ENCODE assay signal across 18 cellular contexts in the genomic region with DNA sequence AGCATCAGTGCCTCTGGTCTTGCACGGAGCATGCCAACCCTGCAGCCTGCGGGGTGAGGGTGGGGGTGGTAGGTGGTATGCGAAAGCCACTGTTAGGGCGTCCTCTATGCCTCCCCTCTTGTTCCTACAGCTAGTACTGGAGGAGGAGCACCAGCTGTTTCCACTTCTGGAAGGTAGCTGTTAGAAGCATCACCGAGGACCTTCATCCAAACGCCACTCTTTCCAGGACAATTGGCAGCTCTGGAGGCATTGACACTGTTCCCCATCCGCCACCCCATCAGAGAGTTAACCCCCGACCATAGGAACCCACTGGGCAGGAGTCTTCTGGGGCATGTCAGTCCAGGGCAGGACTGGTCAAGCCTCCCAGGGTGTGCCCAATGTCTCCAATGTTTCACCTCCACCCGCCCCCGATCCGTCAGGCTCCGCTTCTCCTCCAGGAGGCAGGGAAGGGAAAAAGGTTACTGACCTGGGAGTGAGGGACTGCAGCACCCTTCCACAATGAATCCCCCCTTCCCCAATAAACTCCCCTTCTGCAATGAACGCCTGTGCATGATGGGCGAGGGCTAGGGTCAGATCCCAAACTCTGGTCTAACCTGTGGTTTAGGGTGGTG. TPM values are rescaled to one million over a fixed set of nuclear protein-coding genes. Genes with fewer than 3 reads are reported as not detected.
DNase-seq lines count a peak whose midpoint lies in the region; ATAC-seq and TF ChIP-seq lines count a peak whose summit lies in the region.
"Had no signal": no experiment of that assay in that cellular context is flagged by ENCODE, and none has a peak within 500 bp of the region (broad histone marks: within the 10 kb centered on the region; RNA-seq: fewer than 3 reads in every experiment).

No MANE protein-coding gene starts in this region.

- peak overlapping the region; percentile 20 to 82 (median 74) for H3K4me3 Mint-ChIP-seq in IgD-negative memory B cell
- peak overlapping the region; percentile 51 for H3K4me3 Mint-ChIP-seq in endodermal cell

- H3K27me3 ChIP-seq in endodermal cell (ENCODE audit: control insufficient read depth, insufficient read depth, low read length, poor library complexity, severe bottlenecking) = peaks cover 91% of the 10 kb centered on the region
- peaks cover 92% of the 10 kb centered on the region for H3K27me3 ChIP-seq in neural cell (ENCODE audit: insufficient read depth, low read depth, low read length)

- H3K27ac ChIP-seq in endodermal cell (ENCODE audit: low read depth, low read length) (no peak overlapping the region), neural cell (ENCODE audit: low read length) (no peak overlapping the region)
- H3K27ac ChIP-seq: 22Rv1, cardiac muscle cell, PC-9 had no signal

- H3K9me3 ChIP-seq in endodermal cell (ENCODE audit: control insufficient read depth, low read length) = no peaks in the 10 kb centered on the region
- H3K9me3 ChIP-seq in neural cell (ENCODE audit: low read length) = no peaks in the 10 kb centered on the region

- no peaks in the 10 kb centered on the region for H4K20me1 ChIP-seq in neural cell (ENCODE audit: insufficient read depth)

- no peaks in the 10 kb centered on the region for H3K9me2 ChIP-seq in neural cell (ENCODE audit: insufficient read depth, low read length)

- TF ChIP-seq CTCF in endodermal cell (conservative IDR thresholded peaks at IDR 0.05) (no peak), neural cell (IDR thresholded peaks at IDR 0.05; ENCODE audit: poor library complexity, severe bottlenecking) (peak; percentile 7)

- DNase-seq in DMS53 (lab: John Stamatoyannopoulos, UW) (peak; percentile 26), DMS53 treated with DMSO at 0.1 percent for 48 hours (lab: John Stamatoyannopoulos, UW; ENCODE audit: unreplicated experiment) (no peak), endodermal cell (no peak), NCI-H128 (lab: John Stamatoyannopoulos, UW; ENCODE audit: unreplicated experiment) (no peak), retina (no peak)
- DNase-seq: activated naive CD4-positive, alpha-beta T cell treated with anti-CD3 and anti-CD28 coated beads, Interleukin-2, amount 50 U/mL, for 16 hours; EL; HCEC 1CT; PC-9 had no signal

- H3K9ac ChIP-seq in endodermal cell (ENCODE audit: extremely low read depth, low read length, poor library complexity, severe bottlenecking) = no peak overlapping the region
- no peak overlapping the region for H3K9ac ChIP-seq in neural cell (ENCODE audit: low read length)

- no peak for ATAC-seq in HG03521 (IDR thresholded peaks at IDR 0.05; ENCODE audit: unreplicated experiment)

- H2AFZ ChIP-seq in neural cell (ENCODE audit: low read depth, low read length) = no peak overlapping the region
- H2AFZ ChIP-seq: PC-9 had no signal

- H3K36me3 ChIP-seq in endodermal cell (ENCODE audit: control insufficient read depth, insufficient read depth, low read length) (no peaks in the 10 kb centered on the region), neural cell (ENCODE audit: insufficient read depth, low read length) (no peaks in the 10 kb centered on the region)
- H3K36me3 ChIP-seq: cardiac muscle cell had no signal

- H3K27me3 Mint-ChIP-seq in IgD-negative memory B cell (peaks cover 77% of the 10 kb centered on the region), endodermal cell (ENCODE audit: insufficient read depth) (peaks cover 94% of the 10 kb centered on the region)

- 13 to 17% methylated on average over 5 to 10 of the region's 14 CpGs for WGBS in endodermal cell (ENCODE audit: insufficient coverage in 1 of 2, insufficient read length in 1 of 2), 2 experiments

- no peak overlapping the region for H3K4me2 ChIP-seq in neural cell (ENCODE audit: low read length)
- H3K4me2 ChIP-seq: PC-9 had no signal

- peaks cover 20 to 35% (median 20%) of the 10 kb centered on the region in 3 donors for H3K4me1 Mint-ChIP-seq in IgD-negative memory B cell
- H3K4me1 Mint-ChIP-seq in endodermal cell = peaks cover 16% of the 10 kb centered on the region

- H3K36me3 Mint-ChIP-seq in IgD-negative memory B cell = no peaks in the 10 kb centered on the region
- no peaks in the 10 kb centered on the region for H3K36me3 Mint-ChIP-seq in endodermal cell (ENCODE audit: low read depth)

- H3K9me3 Mint-ChIP-seq in IgD-negative memory B cell (no peaks in the 10 kb centered on the region), endodermal cell (peaks cover 7% of the 10 kb centered on the region)

- H3K4me3 ChIP-seq in endodermal cell (ENCODE audit: low read length) (peak overlapping the region; percentile 67), neural cell (ENCODE audit: low read length) (peak overlapping the region; percentile 60)
- H3K4me3 ChIP-seq: PC-9 had no signal

- TF ChIP-seq RAD21 in neural cell (conservative IDR thresholded peaks at IDR 0.05) = no peak

- no peaks in the 10 kb centered on the region for H3K79me2 ChIP-seq in neural cell (replicated peaks; ENCODE audit: insufficient read depth, low read length)

- peak overlapping the region in 1 of 3 donors; percentile 36 for H3K27ac Mint-ChIP-seq in IgD-negative memory B cell
- no peak overlapping the region for H3K27ac Mint-ChIP-seq in endodermal cell
- H3K27ac Mint-ChIP-seq: CD14-positive monocyte had no signal

- H3F3A ChIP-seq in neural cell (ENCODE audit: insufficient read depth, low read length, poor library complexity, severe bottlenecking) = no peaks in the 10 kb centered on the region

- no peak for TF ChIP-seq EP300 in neural cell (conservative IDR thresholded peaks at IDR 0.05; ENCODE audit: poor library complexity, severe bottlenecking)

- no peaks in the 10 kb centered on the region for H3K4me1 ChIP-seq in endodermal cell (ENCODE audit: control insufficient read depth, insufficient read depth, low read length)

TF ChIP-seq in neural cell, 6 proteins besides CTCF, POLR2A, EP300 and RAD21:
- TF ChIP-seq EZH2 (IDR thresholded peaks at IDR 0.05; ENCODE audit: borderline replicate concordance, insufficient read depth, low read length, poor library complexity, severe bottlenecking) (peak; percentile 23), TAF1 (IDR thresholded peaks at IDR 0.05; ENCODE audit: low read depth) (no peak), SMC3 (conservative IDR thresholded peaks at IDR 0.05; ENCODE audit: poor library complexity) (no peak), POLR2AphosphoS5 (IDR thresholded peaks at IDR 0.05) (no peak), MXI1 (conservative IDR thresholded peaks at IDR 0.05; ENCODE audit: poor library complexity, severe bottlenecking) (no peak)
- TF ChIP-seq, protein P1, sequence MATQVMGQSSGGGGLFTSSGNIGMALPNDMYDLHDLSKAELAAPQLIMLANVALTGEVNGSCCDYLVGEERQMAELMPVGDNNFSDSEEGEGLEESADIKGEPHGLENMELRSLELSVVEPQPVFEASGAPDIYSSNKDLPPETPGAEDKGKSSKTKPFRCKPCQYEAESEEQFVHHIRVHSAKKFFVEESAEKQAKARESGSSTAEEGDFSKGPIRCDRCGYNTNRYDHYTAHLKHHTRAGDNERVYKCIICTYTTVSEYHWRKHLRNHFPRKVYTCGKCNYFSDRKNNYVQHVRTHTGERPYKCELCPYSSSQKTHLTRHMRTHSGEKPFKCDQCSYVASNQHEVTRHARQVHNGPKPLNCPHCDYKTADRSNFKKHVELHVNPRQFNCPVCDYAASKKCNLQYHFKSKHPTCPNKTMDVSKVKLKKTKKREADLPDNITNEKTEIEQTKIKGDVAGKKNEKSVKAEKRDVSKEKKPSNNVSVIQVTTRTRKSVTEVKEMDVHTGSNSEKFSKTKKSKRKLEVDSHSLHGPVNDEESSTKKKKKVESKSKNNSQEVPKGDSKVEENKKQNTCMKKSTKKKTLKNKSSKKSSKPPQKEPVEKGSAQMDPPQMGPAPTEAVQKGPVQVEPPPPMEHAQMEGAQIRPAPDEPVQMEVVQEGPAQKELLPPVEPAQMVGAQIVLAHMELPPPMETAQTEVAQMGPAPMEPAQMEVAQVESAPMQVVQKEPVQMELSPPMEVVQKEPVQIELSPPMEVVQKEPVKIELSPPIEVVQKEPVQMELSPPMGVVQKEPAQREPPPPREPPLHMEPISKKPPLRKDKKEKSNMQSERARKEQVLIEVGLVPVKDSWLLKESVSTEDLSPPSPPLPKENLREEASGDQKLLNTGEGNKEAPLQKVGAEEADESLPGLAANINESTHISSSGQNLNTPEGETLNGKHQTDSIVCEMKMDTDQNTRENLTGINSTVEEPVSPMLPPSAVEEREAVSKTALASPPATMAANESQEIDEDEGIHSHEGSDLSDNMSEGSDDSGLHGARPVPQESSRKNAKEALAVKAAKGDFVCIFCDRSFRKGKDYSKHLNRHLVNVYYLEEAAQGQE (IDR thresholded peaks at IDR 0.05; ENCODE audit: borderline replicate concordance) = no peak
TF ChIP-seq in neural cell: peak in this region for 1.

RNA-seq across cellular contexts. Expression of a gene that starts 0.5 kb away (rescaled TPM):
- not detected for polyA plus RNA-seq in IgD-negative memory B cell
- under 1 TPM; 0.11 to 0.13 TPM for total RNA-seq in endodermal cell
- polyA plus RNA-seq in endodermal cell (2013, experiment 1 of 2) = 0.11 TPM
- polyA plus RNA-seq in endodermal cell (2013, experiment 2 of 2) = 0.08 TPM
- polyA plus RNA-seq in neural cell = not detected in 2 replicates
- not detected in 2 replicates for polyA minus RNA-seq in neural cell
- total RNA-seq: PC-9, pulmonary artery endothelial cell had no signal
- polyA plus RNA-seq: CD14-positive monocyte had no signal

RNA-seq across cellular contexts. Expression of a gene that starts 0.6 kb away (rescaled TPM):
- not detected for polyA plus RNA-seq in IgD-negative memory B cell
- not detected for total RNA-seq in endodermal cell
- not detected for polyA plus RNA-seq in endodermal cell (2013, experiment 1 of 2)
- polyA plus RNA-seq in endodermal cell (2013, experiment 2 of 2) = not detected
- polyA plus RNA-seq in neural cell = not detected in 2 replicates
- not detected in 2 replicates for polyA minus RNA-seq in neural cell
- total RNA-seq: cardiac muscle cell, kidney epithelial cell, mononuclear cell, PC-9, pulmonary artery endothelial cell had no signal
- polyA plus RNA-seq: cardiac muscle cell, CD14-positive monocyte had no signal

RNA-seq across cellular contexts. Expression of a gene that starts 16.2 kb away (rescaled TPM):
- not detected for polyA plus RNA-seq in IgD-negative memory B cell
- total RNA-seq in endodermal cell = under 1 TPM; 0.86 to 0.99 TPM
- polyA plus RNA-seq in endodermal cell (2013, experiment 1 of 2) = 0.14 TPM
- polyA plus RNA-seq in endodermal cell (2013, experiment 2 of 2) = 0.91 TPM
- polyA plus RNA-seq in neural cell = not detected in 2 replicates
- polyA minus RNA-seq in neural cell = not detected in 2 replicates
- total RNA-seq: kidney epithelial cell, pulmonary artery endothelial cell had no signal
- polyA plus RNA-seq: cardiac muscle cell, CD14-positive monocyte had no signal

RNA-seq across cellular contexts. Expression of a gene that starts 16.3 kb away (rescaled TPM):
- polyA plus RNA-seq in IgD-negative memory B cell = 1.4 TPM
- total RNA-seq in endodermal cell = 1 to 10 TPM; 1.2 to 1.9 TPM
- 0.43 TPM for polyA plus RNA-seq in endodermal cell (2013, experiment 1 of 2)
- 0.29 TPM for polyA plus RNA-seq in endodermal cell (2013, experiment 2 of 2)
- not detected in 2 replicates for polyA plus RNA-seq in neural cell
- polyA minus RNA-seq in neural cell = not detected in 2 replicates
- total RNA-seq: PC-9, pulmonary artery endothelial cell had no signal
